Comparison of ENCODE assay signal across 1 cellular context in the genomic region with DNA sequence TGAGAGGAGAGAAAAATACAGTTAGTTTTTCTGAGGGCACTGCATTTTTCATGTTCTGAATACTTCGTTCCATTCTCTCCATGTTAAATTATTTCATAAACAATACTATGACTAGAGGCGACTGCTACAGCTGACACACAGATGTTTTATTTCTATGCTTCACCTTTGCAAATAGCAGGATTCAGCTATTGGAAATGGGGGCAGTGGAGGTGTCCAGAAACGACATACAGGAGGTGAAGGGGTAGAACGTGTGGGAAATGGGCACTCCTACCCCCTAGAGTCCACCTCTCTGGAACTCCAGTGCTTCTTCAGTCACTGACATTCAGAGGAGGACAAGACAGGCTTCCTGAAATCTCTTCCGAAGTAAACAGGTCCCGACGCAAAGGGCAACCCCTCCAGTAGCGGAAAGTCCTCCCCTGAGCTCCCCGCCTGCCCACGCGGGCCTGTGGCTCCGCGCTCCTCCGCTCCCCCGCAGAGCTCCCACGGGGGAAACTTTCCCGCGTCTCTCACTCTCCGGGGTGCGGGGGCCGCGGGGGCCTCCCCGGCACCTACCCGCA.
TF ChIP-seq lines count a peak whose summit lies in the region.

No MANE protein-coding gene starts in this region.

TF ChIP-seq in IMR-90, 13 proteins besides CTCF, POLR2A, EP300 and RAD21 (continued from another document):
- no peak for TF ChIP-seq NFE2L2 (IDR thresholded peaks at IDR 0.05; ENCODE audit: low read depth, low read length)
- TF ChIP-seq, protein P1, sequence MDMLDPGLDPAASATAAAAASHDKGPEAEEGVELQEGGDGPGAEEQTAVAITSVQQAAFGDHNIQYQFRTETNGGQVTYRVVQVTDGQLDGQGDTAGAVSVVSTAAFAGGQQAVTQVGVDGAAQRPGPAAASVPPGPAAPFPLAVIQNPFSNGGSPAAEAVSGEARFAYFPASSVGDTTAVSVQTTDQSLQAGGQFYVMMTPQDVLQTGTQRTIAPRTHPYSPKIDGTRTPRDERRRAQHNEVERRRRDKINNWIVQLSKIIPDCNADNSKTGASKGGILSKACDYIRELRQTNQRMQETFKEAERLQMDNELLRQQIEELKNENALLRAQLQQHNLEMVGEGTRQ (IDR thresholded peaks at IDR 0.05; ENCODE audit: low read depth, low read length), result no peak
